ENCODE assay signal across 8 cellular contexts in genomic region chr2:10448208-10448645, GRCh38. TPM values are rescaled to one million over a fixed set of nuclear protein-coding genes. Genes with fewer than 3 reads are reported as not detected.
A peak's percentile ranks its signal among the peaks of the same experiment; 100 is the strongest.
DNase-seq lines count a peak whose midpoint lies in the region; ATAC-seq, FAIRE-seq and TF ChIP-seq lines count a peak whose summit lies in the region.

TSS of gene ODC1 (minus strand) at chr2:10448327. CDS start at chr2:10445032, 3,295 bp downstream.

- peak; percentile 98 for TF ChIP-seq POLR2A in GM18951 (IDR thresholded peaks at IDR 0.05; ENCODE audit: extremely low read depth, insufficient read depth, insufficient read length)

- H3K4me3 ChIP-seq in WI38 (ENCODE audit: low read depth, low read length) (peak within 1 kb of the TSS; percentile 75), bronchial epithelial cell (ENCODE audit: low read depth, low read length) (peak within 1 kb of the TSS; percentile 65)

- peak; percentile 73 for ATAC-seq in HG03175 (IDR thresholded peaks at IDR 0.05; ENCODE audit: unreplicated experiment)

- TF ChIP-seq CTCF in WI38 (IDR thresholded peaks at IDR 0.05; ENCODE audit: low read depth, low read length), result no peak
- TF ChIP-seq CTCF in bronchial epithelial cell (IDR thresholded peaks at IDR 0.05; ENCODE audit: insufficient read depth, low read length, severe bottlenecking), result no peak

- in situ Hi-C loops in ACHN (cut with HindIII; ENCODE audit: low pct_ligation_motif_present, low pct_unique_long_range_greater_than_20kb, low sequenced_read_pairs) (loop anchor here (10.0 to 25.0 kb wide), 2 partner anchors 217 to 336 kb away; partner anchors contain the start of gene RRM2), GM18951 (cut with MboI; ENCODE audit: low sequenced_read_pairs, unreplicated experiment) (loop anchor here (10.0 to 25.0 kb wide), 2 partner anchors 217 to 636 kb away; no protein-coding TSS in a partner anchor)

- DNase-seq in ACHN (peak; percentile 94), NCI-H2227 treated with DMSO at 0.1 percent for 48 hours (lab: John Stamatoyannopoulos, UW) (peak; percentile 92), bronchial epithelial cell (ENCODE audit: low read depth) (peak; percentile 53), islet precursor cell (peak; percentile 95)
- DNase-seq in stimulated activated CD4-positive, alpha-beta T cell treated with anti-CD3 and anti-CD28 coated beads, Interleukin-12 subunit alpha, Interleukin-12 subunit beta, amount 100 ng/mL, for 48 hours (ENCODE audit: low read depth in 2 of 3, low spot score in 1 of 3), result peak; percentile 92 to 96 (median 94)

- peaks cover 11% of the 10 kb centered on the region for H3K36me3 ChIP-seq in bronchial epithelial cell (ENCODE audit: control insufficient read depth, insufficient read depth, low read length)

- H3K27me3 ChIP-seq in bronchial epithelial cell (ENCODE audit: control insufficient read depth, insufficient read depth, low read length), result no peaks in the 10 kb centered on the region

- FAIRE-seq in bronchial epithelial cell (lab: Jason Lieb, UNC), result no peak

RNA-seq across cellular contexts. Expression of gene ODC1, which starts in this region (rescaled TPM):
- 319 and 715 TPM in 2 replicates for total RNA-seq in bronchial epithelial cell

Comparison
In these comparisons a context has a peak if more than half of its experiments do, and no peak if none do; other contexts are left out.
1. Peak in every context shown above with its lines: DNase-seq, ATAC-seq and H3K4me3 ChIP-seq.